ENCODE assay signal across 1 cellular context in the genomic region with DNA sequence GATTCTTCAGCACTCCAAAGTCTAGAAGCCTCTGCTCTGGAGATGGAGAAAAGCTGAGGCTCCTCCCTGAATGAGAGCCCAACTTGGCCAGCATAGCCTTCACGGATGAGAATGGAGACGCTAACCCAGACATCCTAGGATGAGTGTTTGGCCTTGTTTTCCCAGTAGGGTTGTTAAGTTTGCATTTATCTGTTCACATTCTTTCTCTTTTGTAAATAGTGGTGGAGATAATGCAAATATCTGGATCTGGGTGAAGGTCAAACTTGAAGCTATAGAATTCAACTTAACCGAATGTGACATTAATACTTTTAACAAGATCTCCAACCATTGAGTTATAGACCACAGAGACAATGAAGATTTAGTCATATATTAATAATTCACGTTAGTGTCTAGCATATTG.
TF ChIP-seq lines count a peak whose summit lies in the region.

No MANE protein-coding gene starts in this region.

TF ChIP-seq in HepG2, 621 proteins besides CTCF, POLR2A, EP300 and RAD21 (continued from another document and continues in another):
- TF ChIP-seq SKI (IDR thresholded peaks at IDR 0.05; ENCODE audit: partially characterized antibody) (peak; percentile 72), ONECUT2 (CRISPR knock-in tag; IDR thresholded peaks at IDR 0.05) (no peak), SOX5 (CRISPR knock-in tag; IDR thresholded peaks at IDR 0.05; ENCODE audit: borderline replicate concordance) (peak; percentile 66; the same call in 1 of the 2 replicates), ZNF724P (CRISPR knock-in tag; IDR thresholded peaks at IDR 0.05; ENCODE audit: borderline replicate concordance) (no peak), FOSL1 (CRISPR knock-in tag; IDR thresholded peaks at IDR 0.05; ENCODE audit: borderline replicate concordance) (no peak), AHDC1 (CRISPR knock-in tag; IDR thresholded peaks at IDR 0.05; ENCODE audit: borderline replicate concordance) (peak; percentile 81; the same call in 1 of the 2 replicates), SP140L (CRISPR knock-in tag; IDR thresholded peaks at IDR 0.05; ENCODE audit: borderline replicate concordance) (no peak), MBD4 (IDR thresholded peaks at IDR 0.05; ENCODE audit: borderline replicate concordance, low read length) (peak; percentile 70; the same call in 1 of the 2 replicates), FOXP4 (CRISPR knock-in tag; IDR thresholded peaks at IDR 0.05) (peak; percentile 47), ZBTB10 (CRISPR knock-in tag; IDR thresholded peaks at IDR 0.05; ENCODE audit: borderline replicate concordance) (no peak), HOXA7 (CRISPR knock-in tag; IDR thresholded peaks at IDR 0.05) (no peak), SUZ12 (IDR thresholded peaks at IDR 0.05; ENCODE audit: low read depth, low read length) (no peak), ZNF605 (CRISPR knock-in tag; IDR thresholded peaks at IDR 0.05) (no peak), GLI4 (CRISPR knock-in tag; IDR thresholded peaks at IDR 0.05; ENCODE audit: borderline replicate concordance) (no peak), PPARG (CRISPR knock-in tag; conservative IDR thresholded peaks at IDR 0.05) (peak; percentile 90), ZNF543 (CRISPR knock-in tag; IDR thresholded peaks at IDR 0.05) (no peak), ZNF788 (CRISPR knock-in tag; IDR thresholded peaks at IDR 0.05; ENCODE audit: borderline replicate concordance) (no peak), POGZ (CRISPR knock-in tag; IDR thresholded peaks at IDR 0.05) (no peak), KLF11 (CRISPR knock-in tag; IDR thresholded peaks at IDR 0.05) (no peak), HDAC1 (CRISPR knock-in tag; IDR thresholded peaks at IDR 0.05) (peak; percentile 43; the same call in 1 of the 2 replicates), ZMYM3 (CRISPR knock-in tag; IDR thresholded peaks at IDR 0.05) (0 out of 2 replicates have a peak, but pooled peaks have one; percentile 24), NR2F6 (IDR thresholded peaks at IDR 0.05) (no peak), NR2F6 (CRISPR knock-in tag; IDR thresholded peaks at IDR 0.05) (0 out of 2 replicates have a peak, but pooled peaks have one; percentile 12)
- TF ChIP-seq, protein P1, sequence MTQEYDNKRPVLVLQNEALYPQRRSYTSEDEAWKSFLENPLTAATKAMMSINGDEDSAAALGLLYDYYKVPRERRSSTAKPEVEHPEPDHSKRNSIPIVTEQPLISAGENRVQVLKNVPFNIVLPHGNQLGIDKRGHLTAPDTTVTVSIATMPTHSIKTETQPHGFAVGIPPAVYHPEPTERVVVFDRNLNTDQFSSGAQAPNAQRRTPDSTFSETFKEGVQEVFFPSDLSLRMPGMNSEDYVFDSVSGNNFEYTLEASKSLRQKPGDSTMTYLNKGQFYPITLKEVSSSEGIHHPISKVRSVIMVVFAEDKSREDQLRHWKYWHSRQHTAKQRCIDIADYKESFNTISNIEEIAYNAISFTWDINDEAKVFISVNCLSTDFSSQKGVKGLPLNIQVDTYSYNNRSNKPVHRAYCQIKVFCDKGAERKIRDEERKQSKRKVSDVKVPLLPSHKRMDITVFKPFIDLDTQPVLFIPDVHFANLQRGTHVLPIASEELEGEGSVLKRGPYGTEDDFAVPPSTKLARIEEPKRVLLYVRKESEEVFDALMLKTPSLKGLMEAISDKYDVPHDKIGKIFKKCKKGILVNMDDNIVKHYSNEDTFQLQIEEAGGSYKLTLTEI (CRISPR knock-in tag; conservative IDR thresholded peaks at IDR 0.05), result no peak
- TF ChIP-seq, protein P2, sequence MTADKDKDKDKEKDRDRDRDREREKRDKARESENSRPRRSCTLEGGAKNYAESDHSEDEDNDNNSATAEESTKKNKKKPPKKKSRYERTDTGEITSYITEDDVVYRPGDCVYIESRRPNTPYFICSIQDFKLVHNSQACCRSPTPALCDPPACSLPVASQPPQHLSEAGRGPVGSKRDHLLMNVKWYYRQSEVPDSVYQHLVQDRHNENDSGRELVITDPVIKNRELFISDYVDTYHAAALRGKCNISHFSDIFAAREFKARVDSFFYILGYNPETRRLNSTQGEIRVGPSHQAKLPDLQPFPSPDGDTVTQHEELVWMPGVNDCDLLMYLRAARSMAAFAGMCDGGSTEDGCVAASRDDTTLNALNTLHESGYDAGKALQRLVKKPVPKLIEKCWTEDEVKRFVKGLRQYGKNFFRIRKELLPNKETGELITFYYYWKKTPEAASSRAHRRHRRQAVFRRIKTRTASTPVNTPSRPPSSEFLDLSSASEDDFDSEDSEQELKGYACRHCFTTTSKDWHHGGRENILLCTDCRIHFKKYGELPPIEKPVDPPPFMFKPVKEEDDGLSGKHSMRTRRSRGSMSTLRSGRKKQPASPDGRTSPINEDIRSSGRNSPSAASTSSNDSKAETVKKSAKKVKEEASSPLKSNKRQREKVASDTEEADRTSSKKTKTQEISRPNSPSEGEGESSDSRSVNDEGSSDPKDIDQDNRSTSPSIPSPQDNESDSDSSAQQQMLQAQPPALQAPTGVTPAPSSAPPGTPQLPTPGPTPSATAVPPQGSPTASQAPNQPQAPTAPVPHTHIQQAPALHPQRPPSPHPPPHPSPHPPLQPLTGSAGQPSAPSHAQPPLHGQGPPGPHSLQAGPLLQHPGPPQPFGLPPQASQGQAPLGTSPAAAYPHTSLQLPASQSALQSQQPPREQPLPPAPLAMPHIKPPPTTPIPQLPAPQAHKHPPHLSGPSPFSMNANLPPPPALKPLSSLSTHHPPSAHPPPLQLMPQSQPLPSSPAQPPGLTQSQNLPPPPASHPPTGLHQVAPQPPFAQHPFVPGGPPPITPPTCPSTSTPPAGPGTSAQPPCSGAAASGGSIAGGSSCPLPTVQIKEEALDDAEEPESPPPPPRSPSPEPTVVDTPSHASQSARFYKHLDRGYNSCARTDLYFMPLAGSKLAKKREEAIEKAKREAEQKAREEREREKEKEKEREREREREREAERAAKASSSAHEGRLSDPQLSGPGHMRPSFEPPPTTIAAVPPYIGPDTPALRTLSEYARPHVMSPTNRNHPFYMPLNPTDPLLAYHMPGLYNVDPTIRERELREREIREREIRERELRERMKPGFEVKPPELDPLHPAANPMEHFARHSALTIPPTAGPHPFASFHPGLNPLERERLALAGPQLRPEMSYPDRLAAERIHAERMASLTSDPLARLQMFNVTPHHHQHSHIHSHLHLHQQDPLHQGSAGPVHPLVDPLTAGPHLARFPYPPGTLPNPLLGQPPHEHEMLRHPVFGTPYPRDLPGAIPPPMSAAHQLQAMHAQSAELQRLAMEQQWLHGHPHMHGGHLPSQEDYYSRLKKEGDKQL (CRISPR knock-in tag; IDR thresholded peaks at IDR 0.05; ENCODE audit: low read depth), result peak; percentile 69; the same call in 1 of the 2 replicates
- TF ChIP-seq, protein P3, sequence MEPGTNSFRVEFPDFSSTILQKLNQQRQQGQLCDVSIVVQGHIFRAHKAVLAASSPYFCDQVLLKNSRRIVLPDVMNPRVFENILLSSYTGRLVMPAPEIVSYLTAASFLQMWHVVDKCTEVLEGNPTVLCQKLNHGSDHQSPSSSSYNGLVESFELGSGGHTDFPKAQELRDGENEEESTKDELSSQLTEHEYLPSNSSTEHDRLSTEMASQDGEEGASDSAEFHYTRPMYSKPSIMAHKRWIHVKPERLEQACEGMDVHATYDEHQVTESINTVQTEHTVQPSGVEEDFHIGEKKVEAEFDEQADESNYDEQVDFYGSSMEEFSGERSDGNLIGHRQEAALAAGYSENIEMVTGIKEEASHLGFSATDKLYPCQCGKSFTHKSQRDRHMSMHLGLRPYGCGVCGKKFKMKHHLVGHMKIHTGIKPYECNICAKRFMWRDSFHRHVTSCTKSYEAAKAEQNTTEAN (CRISPR knock-in tag; conservative IDR thresholded peaks at IDR 0.05), result no peak
- TF ChIP-seq, protein P4, sequence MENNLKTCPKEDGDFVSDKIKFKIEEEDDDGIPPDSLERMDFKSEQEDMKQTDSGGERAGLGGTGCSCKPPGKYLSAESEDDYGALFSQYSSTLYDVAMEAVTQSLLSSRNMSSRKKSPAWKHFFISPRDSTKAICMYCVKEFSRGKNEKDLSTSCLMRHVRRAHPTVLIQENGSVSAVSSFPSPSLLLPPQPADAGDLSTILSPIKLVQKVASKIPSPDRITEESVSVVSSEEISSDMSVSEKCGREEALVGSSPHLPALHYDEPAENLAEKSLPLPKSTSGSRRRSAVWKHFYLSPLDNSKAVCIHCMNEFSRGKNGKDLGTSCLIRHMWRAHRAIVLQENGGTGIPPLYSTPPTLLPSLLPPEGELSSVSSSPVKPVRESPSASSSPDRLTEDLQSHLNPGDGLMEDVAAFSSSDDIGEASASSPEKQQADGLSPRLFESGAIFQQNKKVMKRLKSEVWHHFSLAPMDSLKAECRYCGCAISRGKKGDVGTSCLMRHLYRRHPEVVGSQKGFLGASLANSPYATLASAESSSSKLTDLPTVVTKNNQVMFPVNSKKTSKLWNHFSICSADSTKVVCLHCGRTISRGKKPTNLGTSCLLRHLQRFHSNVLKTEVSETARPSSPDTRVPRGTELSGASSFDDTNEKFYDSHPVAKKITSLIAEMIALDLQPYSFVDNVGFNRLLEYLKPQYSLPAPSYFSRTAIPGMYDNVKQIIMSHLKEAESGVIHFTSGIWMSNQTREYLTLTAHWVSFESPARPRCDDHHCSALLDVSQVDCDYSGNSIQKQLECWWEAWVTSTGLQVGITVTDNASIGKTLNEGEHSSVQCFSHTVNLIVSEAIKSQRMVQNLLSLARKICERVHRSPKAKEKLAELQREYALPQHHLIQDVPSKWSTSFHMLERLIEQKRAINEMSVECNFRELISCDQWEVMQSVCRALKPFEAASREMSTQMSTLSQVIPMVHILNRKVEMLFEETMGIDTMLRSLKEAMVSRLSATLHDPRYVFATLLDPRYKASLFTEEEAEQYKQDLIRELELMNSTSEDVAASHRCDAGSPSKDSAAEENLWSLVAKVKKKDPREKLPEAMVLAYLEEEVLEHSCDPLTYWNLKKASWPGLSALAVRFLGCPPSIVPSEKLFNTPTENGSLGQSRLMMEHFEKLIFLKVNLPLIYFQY (CRISPR knock-in tag; IDR thresholded peaks at IDR 0.05; ENCODE audit: borderline replicate concordance), result no peak
